Comparison of ENCODE assay signal across 1 cellular context in the genomic region with DNA sequence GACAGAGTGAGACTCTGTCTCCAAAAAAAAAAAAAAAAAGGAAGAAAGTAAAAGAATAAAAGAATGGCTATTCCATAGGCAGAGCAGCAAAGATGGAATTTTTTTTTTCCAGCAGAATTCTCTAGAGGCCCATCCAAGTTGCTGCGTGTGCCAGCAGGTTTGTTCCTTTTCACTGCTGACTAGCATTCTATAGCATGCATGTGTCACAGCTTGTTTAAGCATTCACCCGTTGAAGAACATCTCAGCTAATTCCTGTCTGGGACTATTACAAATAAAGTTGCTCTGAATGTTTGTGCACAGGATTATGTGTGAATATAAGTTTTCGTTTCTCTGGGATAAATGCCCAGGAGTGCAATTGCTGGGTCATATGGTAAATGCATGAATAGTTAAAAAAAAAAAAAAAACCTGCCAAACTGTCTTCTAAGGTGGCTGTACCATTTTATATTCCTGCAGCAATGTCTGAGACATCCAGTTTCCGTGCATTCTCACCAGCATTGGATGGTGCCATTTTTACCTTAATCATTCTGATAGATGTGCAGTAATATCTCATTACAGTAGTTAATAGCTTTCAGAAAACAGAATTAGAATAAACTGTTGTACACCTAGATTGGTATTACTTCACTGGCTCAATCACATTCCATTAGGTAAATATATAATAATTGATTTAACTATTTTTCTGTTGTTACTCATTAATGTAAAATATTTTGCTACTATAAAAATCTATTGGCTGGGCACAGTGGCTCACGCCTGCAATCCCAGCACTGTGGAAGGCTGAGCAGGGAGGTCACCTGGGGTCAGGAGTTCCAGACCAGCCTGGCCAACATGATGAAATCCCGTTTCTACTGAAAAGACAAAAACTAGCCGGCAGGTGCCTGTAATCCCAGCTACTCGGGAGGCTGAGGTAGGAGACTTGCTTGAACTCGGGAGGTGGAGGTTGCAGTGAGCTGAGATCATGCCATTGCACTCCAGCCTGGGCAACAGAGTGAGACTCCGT.
TF ChIP-seq lines count a peak whose summit lies in the region.

No MANE protein-coding gene starts in this region.

TF ChIP-seq in SK-N-SH, 30 proteins besides CTCF, POLR2A, EP300 and RAD21 (continued from another document):
- TF ChIP-seq, protein P1, sequence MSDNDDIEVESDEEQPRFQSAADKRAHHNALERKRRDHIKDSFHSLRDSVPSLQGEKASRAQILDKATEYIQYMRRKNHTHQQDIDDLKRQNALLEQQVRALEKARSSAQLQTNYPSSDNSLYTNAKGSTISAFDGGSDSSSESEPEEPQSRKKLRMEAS (IDR thresholded peaks at IDR 0.05; ENCODE audit: low read depth), result no peak
- TF ChIP-seq USF1 (IDR thresholded peaks at IDR 0.05; ENCODE audit: borderline replicate concordance, low read depth) (no peak), RFX5 (IDR thresholded peaks at IDR 0.05; ENCODE audit: low read length) (no peak), YY1 (IDR thresholded peaks at IDR 0.05; ENCODE audit: low read depth) (peak; percentile 59; the same call in 1 of the 2 replicates), MXI1 (IDR thresholded peaks at IDR 0.05; ENCODE audit: low read depth, low read length) (no peak)
